Comparison of ENCODE assay signal across 1 cellular context in the genomic region with DNA sequence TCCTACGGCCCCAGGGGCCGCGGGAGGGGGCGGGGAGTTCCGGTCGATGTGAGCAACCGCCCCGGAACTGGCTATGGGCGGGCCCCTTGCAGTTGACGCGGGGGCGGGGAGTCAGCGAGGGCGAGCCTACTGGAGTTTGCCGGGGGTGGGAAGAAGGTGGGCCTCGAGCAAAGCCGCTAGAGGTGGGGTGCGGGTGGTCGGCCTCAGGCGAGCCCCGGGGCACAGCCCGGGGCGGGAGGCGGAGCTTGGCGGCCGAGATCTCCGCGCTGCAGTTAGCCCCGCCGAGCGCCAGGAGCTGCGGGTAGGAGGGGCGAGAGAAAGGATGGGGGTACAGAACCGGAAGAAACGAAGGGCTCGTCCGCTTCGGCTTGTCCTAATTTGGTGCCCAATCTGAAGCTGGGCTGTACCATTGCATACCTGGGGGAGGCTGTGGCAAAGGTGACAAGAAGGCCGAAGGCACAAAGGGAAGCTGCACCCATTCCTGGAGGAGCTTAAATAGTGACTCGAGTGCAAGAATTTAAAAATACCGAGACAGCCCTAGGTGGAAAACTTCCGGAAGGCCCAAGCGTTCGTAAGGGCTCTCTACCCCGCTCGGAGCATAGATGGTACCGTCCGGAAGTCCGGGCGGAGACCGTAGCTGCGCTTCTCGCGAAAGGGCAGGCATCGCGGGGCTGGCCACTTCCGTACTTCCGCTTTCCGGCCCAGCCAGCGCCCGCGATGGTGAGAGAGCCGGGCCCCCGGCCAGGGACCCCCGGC.
TF ChIP-seq lines count a peak whose summit lies in the region.

Gene ARPC4, plus strand, starts transcription at position 678 of the 756 bp plus-strand sequence. Its CDS starts 40 bp downstream, at position 718.
A gene with protein sequence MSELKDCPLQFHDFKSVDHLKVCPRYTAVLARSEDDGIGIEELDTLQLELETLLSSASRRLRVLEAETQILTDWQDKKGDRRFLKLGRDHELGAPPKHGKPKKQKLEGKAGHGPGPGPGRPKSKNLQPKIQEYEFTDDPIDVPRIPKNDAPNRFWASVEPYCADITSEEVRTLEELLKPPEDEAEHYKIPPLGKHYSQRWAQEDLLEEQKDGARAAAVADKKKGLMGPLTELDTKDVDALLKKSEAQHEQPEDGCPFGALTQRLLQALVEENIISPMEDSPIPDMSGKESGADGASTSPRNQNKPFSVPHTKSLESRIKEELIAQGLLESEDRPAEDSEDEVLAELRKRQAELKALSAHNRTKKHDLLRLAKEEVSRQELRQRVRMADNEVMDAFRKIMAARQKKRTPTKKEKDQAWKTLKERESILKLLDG (minus strand): TSS at position 69 of the 756 bp plus-strand sequence. CDS start 1,007 bp downstream, outside the sequence.

TF ChIP-seq in H1, 55 proteins besides CTCF, POLR2A, EP300 and RAD21 (continues in another document):
- TF ChIP-seq BCL11A (IDR thresholded peaks at IDR 0.05; ENCODE audit: low read depth in 2 of 2, low read length in 2 of 2) (no peak), NRF1 (IDR thresholded peaks at IDR 0.05; ENCODE audit: low read depth, low read length) (no peak), KDM5A (IDR thresholded peaks at IDR 0.05; ENCODE audit: low read length) (no peak), GTF2F1 (IDR thresholded peaks at IDR 0.05; ENCODE audit: borderline replicate concordance, low read depth, low read length) (peak; percentile 26; the same call in 1 of the 2 replicates), SRF (IDR thresholded peaks at IDR 0.05; ENCODE audit: low read depth, low read length) (peak; percentile 88), TAF1 (IDR thresholded peaks at IDR 0.05; ENCODE audit: low read depth, low read length) (peak; percentile 76), ASH2L (IDR thresholded peaks at IDR 0.05; ENCODE audit: low read length) (peak; percentile 68), KDM1A (IDR thresholded peaks at IDR 0.05; ENCODE audit: borderline replicate concordance, low read length) (no peak), RFX5 (IDR thresholded peaks at IDR 0.05; ENCODE audit: borderline replicate concordance, low read depth, low read length) (no peak), EGR1 (IDR thresholded peaks at IDR 0.05; ENCODE audit: borderline replicate concordance, low read depth, low read length) (peak; percentile 76; the same call in 1 of the 2 replicates), RBBP5 (IDR thresholded peaks at IDR 0.05; ENCODE audit: borderline replicate concordance, low read depth, low read length) (no peak), POLR2AphosphoS5 (IDR thresholded peaks at IDR 0.05; ENCODE audit: low read depth, low read length) (peak; percentile 73), GABPA (IDR thresholded peaks at IDR 0.05; ENCODE audit: borderline replicate concordance, insufficient read depth, low read length) (peak; percentile 76; the same call in 1 of the 2 replicates), HDAC2 (IDR thresholded peaks at IDR 0.05; ENCODE audit: borderline replicate concordance in 1 of 2, low read depth in 2 of 2, low read length in 2 of 2) (no peak), PHF8 (conservative IDR thresholded peaks at IDR 0.05; ENCODE audit: low read depth, low read length) (peak; percentile 91), CHD2 (IDR thresholded peaks at IDR 0.05; ENCODE audit: low read length) (peak; percentile 95), USF2 (IDR thresholded peaks at IDR 0.05; ENCODE audit: low read length) (no peak), SAP30 (IDR thresholded peaks at IDR 0.05; ENCODE audit: insufficient read depth, insufficient replicate concordance, low read length) (no peak), TCF12 (IDR thresholded peaks at IDR 0.05; ENCODE audit: low read depth, low read length) (no peak), JUN (IDR thresholded peaks at IDR 0.05; ENCODE audit: low read depth, low read length) (no peak), FOSL1 (IDR thresholded peaks at IDR 0.05; ENCODE audit: insufficient read depth, low read depth, low read length) (no peak), BACH1 (IDR thresholded peaks at IDR 0.05; ENCODE audit: low read length) (no peak), SIX5 (IDR thresholded peaks at IDR 0.05; ENCODE audit: low read depth, low read length) (peak; percentile 42), ZNF274 (IDR thresholded peaks at IDR 0.05; ENCODE audit: borderline replicate concordance, extremely low read depth, low read length) (no peak), SIRT6 (IDR thresholded peaks at IDR 0.05; ENCODE audit: low read length) (no peak), YY1 (IDR thresholded peaks at IDR 0.05; ENCODE audit: low read depth, low read length) (no peak), MAFK (IDR thresholded peaks at IDR 0.05; ENCODE audit: low read depth, low read length) (no peak), SP1 (IDR thresholded peaks at IDR 0.05; ENCODE audit: low read depth, low read length) (no peak), BRCA1 (IDR thresholded peaks at IDR 0.05; ENCODE audit: low read depth, low read length) (peak; percentile 87), CHD1 (IDR thresholded peaks at IDR 0.05; ENCODE audit: low read depth, low read length) (peak; percentile 99), RNF2 (IDR thresholded peaks at IDR 0.05; ENCODE audit: borderline replicate concordance, low read depth, low read length, missing control alignments, poor library complexity, severe bottlenecking) (no peak), SP2 (IDR thresholded peaks at IDR 0.05; ENCODE audit: low read length) (no peak), CBX8 (IDR thresholded peaks at IDR 0.05; ENCODE audit: borderline replicate concordance, low read depth, low read length) (no peak), RXRA (IDR thresholded peaks at IDR 0.05; ENCODE audit: insufficient read depth, low read depth, low read length) (no peak), TAF7 (optimal IDR thresholded peaks at IDR 0.05; ENCODE audit: borderline replicate concordance, low read depth, low read length) (peak; percentile 77), EZH2 (IDR thresholded peaks at IDR 0.05; ENCODE audit: low read depth, low read length, severe bottlenecking) (no peak), POU5F1 (IDR thresholded peaks at IDR 0.05; ENCODE audit: low read depth, low read length) (no peak), CEBPB (IDR thresholded peaks at IDR 0.05; ENCODE audit: low read depth, low read length) (no peak), SIN3A (conservative IDR thresholded peaks at IDR 0.05 in 1 of 2, IDR thresholded peaks at IDR 0.05 in 1 of 2; ENCODE audit: low read depth in 1 of 2, low read length in 2 of 2) (no peak), ATF3 (IDR thresholded peaks at IDR 0.05; ENCODE audit: insufficient read depth, low read depth, low read length) (no peak), CREB1 (IDR thresholded peaks at IDR 0.05) (0 out of 2 replicates have a peak, but pooled peaks have one; percentile 14), SUZ12 (IDR thresholded peaks at IDR 0.05; ENCODE audit: low read length) (no peak), JUND (IDR thresholded peaks at IDR 0.05; ENCODE audit: low read length) (peak; percentile 97), HDAC6 (IDR thresholded peaks at IDR 0.05; ENCODE audit: low read depth, low read length) (no peak), CTBP2 (IDR thresholded peaks at IDR 0.05; ENCODE audit: borderline replicate concordance, insufficient read depth, insufficient read length, low read length) (no peak), CBX5 (IDR thresholded peaks at IDR 0.05; ENCODE audit: low read depth, low read length) (no peak), NANOG (IDR thresholded peaks at IDR 0.05; ENCODE audit: insufficient read depth, low read depth, low read length, poor library complexity, severe bottlenecking) (no peak), TBP (IDR thresholded peaks at IDR 0.05; ENCODE audit: low read depth, low read length) (peak; percentile 74)
- TF ChIP-seq, protein P1, sequence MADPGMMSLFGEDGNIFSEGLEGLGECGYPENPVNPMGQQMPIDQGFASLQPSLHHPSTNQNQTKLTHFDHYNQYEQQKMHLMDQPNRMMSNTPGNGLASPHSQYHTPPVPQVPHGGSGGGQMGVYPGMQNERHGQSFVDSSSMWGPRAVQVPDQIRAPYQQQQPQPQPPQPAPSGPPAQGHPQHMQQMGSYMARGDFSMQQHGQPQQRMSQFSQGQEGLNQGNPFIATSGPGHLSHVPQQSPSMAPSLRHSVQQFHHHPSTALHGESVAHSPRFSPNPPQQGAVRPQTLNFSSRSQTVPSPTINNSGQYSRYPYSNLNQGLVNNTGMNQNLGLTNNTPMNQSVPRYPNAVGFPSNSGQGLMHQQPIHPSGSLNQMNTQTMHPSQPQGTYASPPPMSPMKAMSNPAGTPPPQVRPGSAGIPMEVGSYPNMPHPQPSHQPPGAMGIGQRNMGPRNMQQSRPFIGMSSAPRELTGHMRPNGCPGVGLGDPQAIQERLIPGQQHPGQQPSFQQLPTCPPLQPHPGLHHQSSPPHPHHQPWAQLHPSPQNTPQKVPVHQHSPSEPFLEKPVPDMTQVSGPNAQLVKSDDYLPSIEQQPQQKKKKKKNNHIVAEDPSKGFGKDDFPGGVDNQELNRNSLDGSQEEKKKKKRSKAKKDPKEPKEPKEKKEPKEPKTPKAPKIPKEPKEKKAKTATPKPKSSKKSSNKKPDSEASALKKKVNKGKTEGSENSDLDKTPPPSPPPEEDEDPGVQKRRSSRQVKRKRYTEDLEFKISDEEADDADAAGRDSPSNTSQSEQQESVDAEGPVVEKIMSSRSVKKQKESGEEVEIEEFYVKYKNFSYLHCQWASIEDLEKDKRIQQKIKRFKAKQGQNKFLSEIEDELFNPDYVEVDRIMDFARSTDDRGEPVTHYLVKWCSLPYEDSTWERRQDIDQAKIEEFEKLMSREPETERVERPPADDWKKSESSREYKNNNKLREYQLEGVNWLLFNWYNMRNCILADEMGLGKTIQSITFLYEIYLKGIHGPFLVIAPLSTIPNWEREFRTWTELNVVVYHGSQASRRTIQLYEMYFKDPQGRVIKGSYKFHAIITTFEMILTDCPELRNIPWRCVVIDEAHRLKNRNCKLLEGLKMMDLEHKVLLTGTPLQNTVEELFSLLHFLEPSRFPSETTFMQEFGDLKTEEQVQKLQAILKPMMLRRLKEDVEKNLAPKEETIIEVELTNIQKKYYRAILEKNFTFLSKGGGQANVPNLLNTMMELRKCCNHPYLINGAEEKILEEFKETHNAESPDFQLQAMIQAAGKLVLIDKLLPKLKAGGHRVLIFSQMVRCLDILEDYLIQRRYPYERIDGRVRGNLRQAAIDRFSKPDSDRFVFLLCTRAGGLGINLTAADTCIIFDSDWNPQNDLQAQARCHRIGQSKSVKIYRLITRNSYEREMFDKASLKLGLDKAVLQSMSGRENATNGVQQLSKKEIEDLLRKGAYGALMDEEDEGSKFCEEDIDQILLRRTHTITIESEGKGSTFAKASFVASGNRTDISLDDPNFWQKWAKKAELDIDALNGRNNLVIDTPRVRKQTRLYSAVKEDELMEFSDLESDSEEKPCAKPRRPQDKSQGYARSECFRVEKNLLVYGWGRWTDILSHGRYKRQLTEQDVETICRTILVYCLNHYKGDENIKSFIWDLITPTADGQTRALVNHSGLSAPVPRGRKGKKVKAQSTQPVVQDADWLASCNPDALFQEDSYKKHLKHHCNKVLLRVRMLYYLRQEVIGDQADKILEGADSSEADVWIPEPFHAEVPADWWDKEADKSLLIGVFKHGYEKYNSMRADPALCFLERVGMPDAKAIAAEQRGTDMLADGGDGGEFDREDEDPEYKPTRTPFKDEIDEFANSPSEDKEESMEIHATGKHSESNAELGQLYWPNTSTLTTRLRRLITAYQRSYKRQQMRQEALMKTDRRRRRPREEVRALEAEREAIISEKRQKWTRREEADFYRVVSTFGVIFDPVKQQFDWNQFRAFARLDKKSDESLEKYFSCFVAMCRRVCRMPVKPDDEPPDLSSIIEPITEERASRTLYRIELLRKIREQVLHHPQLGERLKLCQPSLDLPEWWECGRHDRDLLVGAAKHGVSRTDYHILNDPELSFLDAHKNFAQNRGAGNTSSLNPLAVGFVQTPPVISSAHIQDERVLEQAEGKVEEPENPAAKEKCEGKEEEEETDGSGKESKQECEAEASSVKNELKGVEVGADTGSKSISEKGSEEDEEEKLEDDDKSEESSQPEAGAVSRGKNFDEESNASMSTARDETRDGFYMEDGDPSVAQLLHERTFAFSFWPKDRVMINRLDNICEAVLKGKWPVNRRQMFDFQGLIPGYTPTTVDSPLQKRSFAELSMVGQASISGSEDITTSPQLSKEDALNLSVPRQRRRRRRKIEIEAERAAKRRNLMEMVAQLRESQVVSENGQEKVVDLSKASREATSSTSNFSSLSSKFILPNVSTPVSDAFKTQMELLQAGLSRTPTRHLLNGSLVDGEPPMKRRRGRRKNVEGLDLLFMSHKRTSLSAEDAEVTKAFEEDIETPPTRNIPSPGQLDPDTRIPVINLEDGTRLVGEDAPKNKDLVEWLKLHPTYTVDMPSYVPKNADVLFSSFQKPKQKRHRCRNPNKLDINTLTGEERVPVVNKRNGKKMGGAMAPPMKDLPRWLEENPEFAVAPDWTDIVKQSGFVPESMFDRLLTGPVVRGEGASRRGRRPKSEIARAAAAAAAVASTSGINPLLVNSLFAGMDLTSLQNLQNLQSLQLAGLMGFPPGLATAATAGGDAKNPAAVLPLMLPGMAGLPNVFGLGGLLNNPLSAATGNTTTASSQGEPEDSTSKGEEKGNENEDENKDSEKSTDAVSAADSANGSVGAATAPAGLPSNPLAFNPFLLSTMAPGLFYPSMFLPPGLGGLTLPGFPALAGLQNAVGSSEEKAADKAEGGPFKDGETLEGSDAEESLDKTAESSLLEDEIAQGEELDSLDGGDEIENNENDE (IDR thresholded peaks at IDR 0.05; ENCODE audit: insufficient replicate concordance, low read length), result no peak
- TF ChIP-seq, protein P2, sequence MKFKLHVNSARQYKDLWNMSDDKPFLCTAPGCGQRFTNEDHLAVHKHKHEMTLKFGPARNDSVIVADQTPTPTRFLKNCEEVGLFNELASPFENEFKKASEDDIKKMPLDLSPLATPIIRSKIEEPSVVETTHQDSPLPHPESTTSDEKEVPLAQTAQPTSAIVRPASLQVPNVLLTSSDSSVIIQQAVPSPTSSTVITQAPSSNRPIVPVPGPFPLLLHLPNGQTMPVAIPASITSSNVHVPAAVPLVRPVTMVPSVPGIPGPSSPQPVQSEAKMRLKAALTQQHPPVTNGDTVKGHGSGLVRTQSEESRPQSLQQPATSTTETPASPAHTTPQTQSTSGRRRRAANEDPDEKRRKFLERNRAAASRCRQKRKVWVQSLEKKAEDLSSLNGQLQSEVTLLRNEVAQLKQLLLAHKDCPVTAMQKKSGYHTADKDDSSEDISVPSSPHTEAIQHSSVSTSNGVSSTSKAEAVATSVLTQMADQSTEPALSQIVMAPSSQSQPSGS (IDR thresholded peaks at IDR 0.05; ENCODE audit: low read length), result no peak
- TF ChIP-seq, protein P3, sequence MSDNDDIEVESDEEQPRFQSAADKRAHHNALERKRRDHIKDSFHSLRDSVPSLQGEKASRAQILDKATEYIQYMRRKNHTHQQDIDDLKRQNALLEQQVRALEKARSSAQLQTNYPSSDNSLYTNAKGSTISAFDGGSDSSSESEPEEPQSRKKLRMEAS (IDR thresholded peaks at IDR 0.05), result peak; percentile 7; the same call in 1 of the 2 replicates
